Comparison of ENCODE assay signal across 1 cellular context in the genomic region with DNA sequence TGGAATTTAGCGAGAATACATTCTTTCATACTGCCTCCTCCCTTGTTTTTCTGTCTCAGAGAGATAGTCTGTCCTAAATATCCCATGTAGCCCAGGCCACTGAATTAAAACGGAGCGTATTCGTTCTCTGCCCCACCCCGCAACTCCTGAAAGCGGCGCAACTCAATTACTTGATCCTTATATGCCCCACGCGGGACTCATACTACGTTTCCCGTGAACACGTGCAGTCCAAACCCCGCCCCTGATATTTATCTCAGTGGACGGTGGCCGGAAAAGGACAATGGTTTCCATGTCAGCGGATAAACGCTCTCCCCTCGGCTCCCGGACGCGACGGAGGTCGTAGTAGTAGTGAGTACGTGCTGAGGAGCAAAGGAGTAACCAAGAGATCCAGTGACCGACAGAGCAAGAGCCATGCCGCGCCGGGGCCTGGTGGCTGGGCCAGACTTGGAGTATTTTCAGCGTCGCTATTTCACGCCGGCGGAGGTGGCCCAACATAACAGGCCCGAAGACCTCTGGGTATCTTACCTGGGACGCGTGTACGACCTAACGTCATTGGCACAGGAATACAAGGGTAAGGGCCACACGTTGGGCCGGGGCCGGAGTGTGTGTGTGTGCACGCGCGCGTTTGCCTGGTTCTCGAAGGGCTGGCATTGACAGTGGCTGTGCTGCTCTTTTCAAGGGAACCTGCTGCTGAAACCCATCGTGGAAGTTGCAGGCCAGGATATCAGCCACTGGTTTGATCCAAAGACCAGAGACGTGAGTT.
A peak's percentile ranks its signal among the peaks of the same experiment; 100 is the strongest.
TF ChIP-seq lines count a peak whose summit lies in the region.

TSS of gene CYB5D1 (plus strand) at position 280 of the 763 bp plus-strand sequence. CDS start at position 412, 132 bp downstream.

TF ChIP-seq in HEK293, 187 proteins besides CTCF, POLR2A, EP300 and RAD21 (continued from another document and continues in another):
- TF ChIP-seq ZBTB10 (tag by site-specific recombination; IDR thresholded peaks at IDR 0.05) (0 out of 2 replicates have a peak, but pooled peaks have one; percentile 34), OVOL3 (tag by site-specific recombination; IDR thresholded peaks at IDR 0.05) (no peak), ZNF530 (tag by site-specific recombination; IDR thresholded peaks at IDR 0.05; ENCODE audit: low read depth) (no peak), ZFP41 (tag by site-specific recombination; IDR thresholded peaks at IDR 0.05; ENCODE audit: borderline replicate concordance) (no peak), ZBTB8A (tag by site-specific recombination; IDR thresholded peaks at IDR 0.05) (0 out of 2 replicates have a peak, but pooled peaks have one; percentile 10), SALL2 (tag by site-specific recombination; IDR thresholded peaks at IDR 0.05; ENCODE audit: borderline replicate concordance) (no peak), ZNF132 (tag by site-specific recombination; IDR thresholded peaks at IDR 0.05; ENCODE audit: borderline replicate concordance) (no peak), ZNF341 (tag by site-specific recombination; IDR thresholded peaks at IDR 0.05; ENCODE audit: low read depth) (peak; percentile 38; the same call in 1 of the 2 replicates), BCL11B (tag by site-specific recombination; IDR thresholded peaks at IDR 0.05; ENCODE audit: low read depth) (no peak; the same call in 1 of the 2 replicates), PRDM1 (tag by site-specific recombination; IDR thresholded peaks at IDR 0.05) (no peak), ZNF292 (tag by site-specific recombination; IDR thresholded peaks at IDR 0.05; ENCODE audit: borderline replicate concordance, low read depth) (no peak), ZNF600 (tag by site-specific recombination; IDR thresholded peaks at IDR 0.05) (peak; percentile 78; the same call in 1 of the 2 replicates), GLI4 (tag by site-specific recombination; IDR thresholded peaks at IDR 0.05) (no peak), ZNF335 (tag by site-specific recombination; conservative IDR thresholded peaks at IDR 0.05) (peak; percentile 80), ZNF394 (tag by site-specific recombination; IDR thresholded peaks at IDR 0.05; ENCODE audit: borderline replicate concordance) (no peak), SP3 (tag by site-specific recombination; IDR thresholded peaks at IDR 0.05) (peak; percentile 92), ZNF654 (tag by site-specific recombination; IDR thresholded peaks at IDR 0.05; ENCODE audit: low read depth) (0 out of 2 replicates have a peak, but pooled peaks have one; percentile 1), ZNF350 (tag by site-specific recombination; IDR thresholded peaks at IDR 0.05) (no peak), ZNF701 (tag by site-specific recombination; IDR thresholded peaks at IDR 0.05) (no peak), ZNF324 (tag by site-specific recombination; IDR thresholded peaks at IDR 0.05) (no peak), ZNF133 (tag by site-specific recombination; IDR thresholded peaks at IDR 0.05) (no peak), ZFP69B (tag by site-specific recombination; IDR thresholded peaks at IDR 0.05) (peak; percentile 15; the same call in 1 of the 2 replicates), ZNF423 (tag by site-specific recombination; IDR thresholded peaks at IDR 0.05) (no peak), ZNF488 (tag by site-specific recombination; IDR thresholded peaks at IDR 0.05) (no peak), ZNF677 (tag by site-specific recombination; IDR thresholded peaks at IDR 0.05) (no peak), ZNF785 (tag by site-specific recombination; IDR thresholded peaks at IDR 0.05) (no peak), ZNF560 (tag by site-specific recombination; IDR thresholded peaks at IDR 0.05; ENCODE audit: borderline replicate concordance) (no peak), ZNF837 (tag by site-specific recombination; IDR thresholded peaks at IDR 0.05) (0 out of 2 replicates have a peak, but pooled peaks have one; percentile 5), ZNF501 (tag by site-specific recombination; IDR thresholded peaks at IDR 0.05) (peak; percentile 80), GLIS1 (tag by site-specific recombination; IDR thresholded peaks at IDR 0.05) (no peak; the same call in none of the 2 replicates), ZSCAN23 (tag by site-specific recombination; IDR thresholded peaks at IDR 0.05) (no peak)
- TF ChIP-seq, protein P1, sequence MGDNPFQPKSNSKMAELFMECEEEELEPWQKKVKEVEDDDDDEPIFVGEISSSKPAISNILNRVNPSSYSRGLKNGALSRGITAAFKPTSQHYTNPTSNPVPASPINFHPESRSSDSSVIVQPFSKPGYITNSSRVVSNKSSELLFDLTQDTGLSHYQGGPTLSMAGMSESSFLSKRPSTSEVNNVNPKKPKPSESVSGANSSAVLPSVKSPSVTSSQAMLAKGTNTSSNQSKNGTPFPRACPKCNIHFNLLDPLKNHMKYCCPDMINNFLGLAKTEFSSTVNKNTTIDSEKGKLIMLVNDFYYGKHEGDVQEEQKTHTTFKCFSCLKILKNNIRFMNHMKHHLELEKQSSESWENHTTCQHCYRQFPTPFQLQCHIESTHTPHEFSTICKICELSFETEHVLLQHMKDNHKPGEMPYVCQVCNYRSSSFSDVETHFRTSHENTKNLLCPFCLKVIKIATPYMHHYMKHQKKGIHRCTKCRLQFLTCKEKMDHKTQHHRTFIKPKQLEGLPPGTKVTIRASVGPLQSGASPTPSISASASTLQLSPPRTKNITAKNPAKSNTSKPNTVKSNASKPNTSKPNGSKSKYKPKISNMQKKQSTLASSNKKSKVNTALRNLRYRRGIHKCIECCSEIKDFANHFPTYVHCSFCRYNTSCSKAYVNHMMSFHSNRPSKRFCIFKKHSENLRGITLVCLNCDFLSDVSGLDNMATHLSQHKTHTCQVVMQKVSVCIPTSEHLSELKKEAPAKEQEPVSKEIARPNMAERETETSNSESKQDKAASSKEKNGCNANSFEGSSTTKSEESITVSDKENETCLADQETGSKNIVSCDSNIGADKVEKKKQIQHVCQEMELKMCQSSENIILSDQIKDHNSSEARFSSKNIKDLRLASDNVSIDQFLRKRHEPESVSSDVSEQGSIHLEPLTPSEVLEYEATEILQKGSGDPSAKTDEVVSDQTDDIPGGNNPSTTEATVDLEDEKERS (tag by site-specific recombination; IDR thresholded peaks at IDR 0.05) = no peak
- TF ChIP-seq, protein P2, sequence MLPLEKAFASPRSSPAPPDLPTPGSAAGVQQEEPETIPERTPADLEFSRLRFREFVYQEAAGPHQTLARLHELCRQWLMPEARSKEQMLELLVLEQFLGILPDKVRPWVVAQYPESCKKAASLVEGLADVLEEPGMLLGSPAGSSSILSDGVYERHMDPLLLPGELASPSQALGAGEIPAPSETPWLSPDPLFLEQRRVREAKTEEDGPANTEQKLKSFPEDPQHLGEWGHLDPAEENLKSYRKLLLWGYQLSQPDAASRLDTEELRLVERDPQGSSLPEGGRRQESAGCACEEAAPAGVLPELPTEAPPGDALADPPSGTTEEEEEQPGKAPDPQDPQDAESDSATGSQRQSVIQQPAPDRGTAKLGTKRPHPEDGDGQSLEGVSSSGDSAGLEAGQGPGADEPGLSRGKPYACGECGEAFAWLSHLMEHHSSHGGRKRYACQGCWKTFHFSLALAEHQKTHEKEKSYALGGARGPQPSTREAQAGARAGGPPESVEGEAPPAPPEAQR (tag by site-specific recombination; IDR thresholded peaks at IDR 0.05) = peak; percentile 41; the same call in 1 of the 2 replicates
- TF ChIP-seq, protein P3, sequence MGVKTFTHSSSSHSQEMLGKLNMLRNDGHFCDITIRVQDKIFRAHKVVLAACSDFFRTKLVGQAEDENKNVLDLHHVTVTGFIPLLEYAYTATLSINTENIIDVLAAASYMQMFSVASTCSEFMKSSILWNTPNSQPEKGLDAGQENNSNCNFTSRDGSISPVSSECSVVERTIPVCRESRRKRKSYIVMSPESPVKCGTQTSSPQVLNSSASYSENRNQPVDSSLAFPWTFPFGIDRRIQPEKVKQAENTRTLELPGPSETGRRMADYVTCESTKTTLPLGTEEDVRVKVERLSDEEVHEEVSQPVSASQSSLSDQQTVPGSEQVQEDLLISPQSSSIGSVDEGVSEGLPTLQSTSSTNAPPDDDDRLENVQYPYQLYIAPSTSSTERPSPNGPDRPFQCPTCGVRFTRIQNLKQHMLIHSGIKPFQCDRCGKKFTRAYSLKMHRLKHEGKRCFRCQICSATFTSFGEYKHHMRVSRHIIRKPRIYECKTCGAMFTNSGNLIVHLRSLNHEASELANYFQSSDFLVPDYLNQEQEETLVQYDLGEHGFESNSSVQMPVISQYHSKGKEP (tag by site-specific recombination; IDR thresholded peaks at IDR 0.05) = 0 out of 2 replicates have a peak, but pooled peaks have one; percentile 15
- TF ChIP-seq, protein P4, sequence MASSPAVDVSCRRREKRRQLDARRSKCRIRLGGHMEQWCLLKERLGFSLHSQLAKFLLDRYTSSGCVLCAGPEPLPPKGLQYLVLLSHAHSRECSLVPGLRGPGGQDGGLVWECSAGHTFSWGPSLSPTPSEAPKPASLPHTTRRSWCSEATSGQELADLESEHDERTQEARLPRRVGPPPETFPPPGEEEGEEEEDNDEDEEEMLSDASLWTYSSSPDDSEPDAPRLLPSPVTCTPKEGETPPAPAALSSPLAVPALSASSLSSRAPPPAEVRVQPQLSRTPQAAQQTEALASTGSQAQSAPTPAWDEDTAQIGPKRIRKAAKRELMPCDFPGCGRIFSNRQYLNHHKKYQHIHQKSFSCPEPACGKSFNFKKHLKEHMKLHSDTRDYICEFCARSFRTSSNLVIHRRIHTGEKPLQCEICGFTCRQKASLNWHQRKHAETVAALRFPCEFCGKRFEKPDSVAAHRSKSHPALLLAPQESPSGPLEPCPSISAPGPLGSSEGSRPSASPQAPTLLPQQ (tag by site-specific recombination; IDR thresholded peaks at IDR 0.05) = peak; percentile 30; the same call in 1 of the 2 replicates
- TF ChIP-seq, protein P5, sequence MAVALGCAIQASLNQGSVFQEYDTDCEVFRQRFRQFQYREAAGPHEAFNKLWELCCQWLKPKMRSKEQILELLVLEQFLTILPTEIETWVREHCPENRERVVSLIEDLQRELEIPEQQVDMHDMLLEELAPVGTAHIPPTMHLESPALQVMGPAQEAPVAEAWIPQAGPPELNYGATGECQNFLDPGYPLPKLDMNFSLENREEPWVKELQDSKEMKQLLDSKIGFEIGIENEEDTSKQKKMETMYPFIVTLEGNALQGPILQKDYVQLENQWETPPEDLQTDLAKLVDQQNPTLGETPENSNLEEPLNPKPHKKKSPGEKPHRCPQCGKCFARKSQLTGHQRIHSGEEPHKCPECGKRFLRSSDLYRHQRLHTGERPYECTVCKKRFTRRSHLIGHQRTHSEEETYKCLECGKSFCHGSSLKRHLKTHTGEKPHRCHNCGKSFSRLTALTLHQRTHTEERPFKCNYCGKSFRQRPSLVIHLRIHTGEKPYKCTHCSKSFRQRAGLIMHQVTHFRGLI (tag by site-specific recombination; IDR thresholded peaks at IDR 0.05) = 0 out of 2 replicates have a peak, but pooled peaks have one; percentile 13
- TF ChIP-seq, protein P6, sequence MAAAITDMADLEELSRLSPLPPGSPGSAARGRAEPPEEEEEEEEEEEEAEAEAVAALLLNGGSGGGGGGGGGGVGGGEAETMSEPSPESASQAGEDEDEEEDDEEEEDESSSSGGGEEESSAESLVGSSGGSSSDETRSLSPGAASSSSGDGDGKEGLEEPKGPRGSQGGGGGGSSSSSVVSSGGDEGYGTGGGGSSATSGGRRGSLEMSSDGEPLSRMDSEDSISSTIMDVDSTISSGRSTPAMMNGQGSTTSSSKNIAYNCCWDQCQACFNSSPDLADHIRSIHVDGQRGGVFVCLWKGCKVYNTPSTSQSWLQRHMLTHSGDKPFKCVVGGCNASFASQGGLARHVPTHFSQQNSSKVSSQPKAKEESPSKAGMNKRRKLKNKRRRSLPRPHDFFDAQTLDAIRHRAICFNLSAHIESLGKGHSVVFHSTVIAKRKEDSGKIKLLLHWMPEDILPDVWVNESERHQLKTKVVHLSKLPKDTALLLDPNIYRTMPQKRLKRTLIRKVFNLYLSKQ (tag by site-specific recombination; IDR thresholded peaks at IDR 0.05; ENCODE audit: borderline replicate concordance) = no peak
- TF ChIP-seq, protein P7, sequence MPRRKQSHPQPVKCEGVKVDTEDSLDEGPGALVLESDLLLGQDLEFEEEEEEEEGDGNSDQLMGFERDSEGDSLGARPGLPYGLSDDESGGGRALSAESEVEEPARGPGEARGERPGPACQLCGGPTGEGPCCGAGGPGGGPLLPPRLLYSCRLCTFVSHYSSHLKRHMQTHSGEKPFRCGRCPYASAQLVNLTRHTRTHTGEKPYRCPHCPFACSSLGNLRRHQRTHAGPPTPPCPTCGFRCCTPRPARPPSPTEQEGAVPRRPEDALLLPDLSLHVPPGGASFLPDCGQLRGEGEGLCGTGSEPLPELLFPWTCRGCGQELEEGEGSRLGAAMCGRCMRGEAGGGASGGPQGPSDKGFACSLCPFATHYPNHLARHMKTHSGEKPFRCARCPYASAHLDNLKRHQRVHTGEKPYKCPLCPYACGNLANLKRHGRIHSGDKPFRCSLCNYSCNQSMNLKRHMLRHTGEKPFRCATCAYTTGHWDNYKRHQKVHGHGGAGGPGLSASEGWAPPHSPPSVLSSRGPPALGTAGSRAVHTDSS (tag by site-specific recombination; IDR thresholded peaks at IDR 0.05) = 0 out of 2 replicates have a peak, but pooled peaks have one; percentile 6
- TF ChIP-seq, protein P8, sequence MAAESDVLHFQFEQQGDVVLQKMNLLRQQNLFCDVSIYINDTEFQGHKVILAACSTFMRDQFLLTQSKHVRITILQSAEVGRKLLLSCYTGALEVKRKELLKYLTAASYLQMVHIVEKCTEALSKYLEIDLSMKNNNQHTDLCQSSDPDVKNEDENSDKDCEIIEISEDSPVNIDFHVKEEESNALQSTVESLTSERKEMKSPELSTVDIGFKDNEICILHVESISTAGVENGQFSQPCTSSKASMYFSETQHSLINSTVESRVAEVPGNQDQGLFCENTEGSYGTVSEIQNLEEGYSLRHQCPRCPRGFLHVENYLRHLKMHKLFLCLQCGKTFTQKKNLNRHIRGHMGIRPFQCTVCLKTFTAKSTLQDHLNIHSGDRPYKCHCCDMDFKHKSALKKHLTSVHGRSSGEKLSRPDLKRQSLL (tag by site-specific recombination; IDR thresholded peaks at IDR 0.05) = no peak; the same call in 1 of the 2 replicates
